Comparison of ENCODE assay signal across 20 cellular contexts in the genomic region with DNA sequence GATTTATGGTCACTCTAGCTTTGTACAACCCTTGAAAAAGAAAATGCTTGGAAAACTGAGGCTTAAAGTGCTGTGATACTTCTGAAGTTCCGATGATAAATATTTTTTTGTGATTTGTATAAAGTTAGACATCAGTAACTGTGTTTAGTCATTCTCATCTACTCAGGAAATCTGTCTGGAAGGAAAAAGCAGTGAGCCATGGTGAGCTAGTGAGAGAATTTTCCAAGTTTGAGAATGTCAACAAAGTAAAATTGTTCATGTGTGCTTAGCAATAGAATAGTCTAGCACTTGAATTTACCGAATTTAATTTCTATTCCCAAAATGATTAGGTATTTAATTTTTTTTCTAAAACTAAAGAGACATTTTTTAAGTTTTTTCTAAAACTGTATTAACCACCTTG. TPM values are rescaled to one million over a fixed set of nuclear protein-coding genes. Genes with fewer than 3 reads are reported as not detected.
"Had no signal": no experiment of that assay in that cellular context is flagged by ENCODE, and none has a peak within 500 bp of the region (broad histone marks: within the 10 kb centered on the region; RNA-seq: fewer than 3 reads in every experiment).

No MANE protein-coding gene starts in this region.

- H3K36me3 ChIP-seq: left ventricle myocardium inferior, right atrium auricular region, right lobe of liver, stomach, thyroid gland, transverse colon, upper lobe of left lung, vagina had no signal

- H2AFZ ChIP-seq: parathyroid adenoma had no signal

- H3K4me3 ChIP-seq: left ventricle myocardium inferior, psoas muscle, right atrium auricular region, right lobe of liver, smooth muscle cell, stomach, testis, thyroid gland, transverse colon, upper lobe of left lung, vagina had no signal

- H3K79me2 ChIP-seq: parathyroid adenoma had no signal

- H3K27me3 ChIP-seq: right atrium auricular region, right lobe of liver, stomach, testis, thyroid gland, transverse colon, upper lobe of left lung, vagina had no signal

- H3K9me3 ChIP-seq: left ventricle myocardium inferior, psoas muscle, right atrium auricular region, right lobe of liver, stomach, testis, thyroid gland, transverse colon, upper lobe of left lung, vagina had no signal

- H3K27ac ChIP-seq: left ventricle myocardium inferior, parathyroid adenoma, psoas muscle, right atrium auricular region, right lobe of liver, stomach, testis, thyroid gland, transverse colon, upper lobe of left lung, vagina had no signal

- ATAC-seq: naive thymus-derived CD8-positive, alpha-beta T cell; psoas muscle; right lobe of liver; stimulated activated naive B cell treated with anti-CD40 and anti-IgM and Interleukin-4, amounts not matched to agents 10 μg/mL and 1 μg/mL and 100 μg/mL, for 72 hours; stimulated activated naive CD8-positive, alpha-beta T cell treated with anti-CD3 and anti-CD28 coated beads, Interleukin-15, Interleukin-2, amounts not matched to agents 100 U/mL and 50 U/mL, for 24 hours had no signal

- H3K4me2 ChIP-seq: smooth muscle cell had no signal

- FAIRE-seq: keratinocyte had no signal

- DNase-seq: hippocampal formation; left ventricle myocardium inferior; naive thymus-derived CD8-positive, alpha-beta T cell; nucleus accumbens; psoas muscle; right lobe of liver; stimulated activated CD4-positive, alpha-beta T cell treated with anti-CD3 and anti-CD28 coated beads, Interleukin-1b, Interleukin-23, amount 100 ng/mL, for 48 hours; stimulated activated CD4-positive, alpha-beta T cell treated with anti-CD3 and anti-CD28 coated beads, Interleukin-4, amount 100 ng/mL, for 1 hour; stimulated activated naive B cell treated with anti-CD40 and anti-IgM and Interleukin-4, amounts not matched to agents 10 μg/mL and 1 μg/mL and 100 μg/mL, for 72 hours; stimulated activated naive CD8-positive, alpha-beta T cell treated with anti-CD3 and anti-CD28 coated beads, Interleukin-15, Interleukin-2, amounts not matched to agents 100 U/mL and 50 U/mL, for 24 hours; stomach; testis; thyroid gland; transverse colon; upper lobe of left lung had no signal

- H3K4me1 ChIP-seq: parathyroid adenoma, psoas muscle, right atrium auricular region, right lobe of liver, stomach, testis, thyroid gland, transverse colon, upper lobe of left lung, vagina had no signal

RNA-seq across cellular contexts. Expression of gene PLCB4, which starts 41.3 kb away (rescaled TPM):
- total RNA-seq: naive thymus-derived CD8-positive, alpha-beta T cell had no signal
